ENCODE assay signal across 6 cellular contexts in the genomic region with DNA sequence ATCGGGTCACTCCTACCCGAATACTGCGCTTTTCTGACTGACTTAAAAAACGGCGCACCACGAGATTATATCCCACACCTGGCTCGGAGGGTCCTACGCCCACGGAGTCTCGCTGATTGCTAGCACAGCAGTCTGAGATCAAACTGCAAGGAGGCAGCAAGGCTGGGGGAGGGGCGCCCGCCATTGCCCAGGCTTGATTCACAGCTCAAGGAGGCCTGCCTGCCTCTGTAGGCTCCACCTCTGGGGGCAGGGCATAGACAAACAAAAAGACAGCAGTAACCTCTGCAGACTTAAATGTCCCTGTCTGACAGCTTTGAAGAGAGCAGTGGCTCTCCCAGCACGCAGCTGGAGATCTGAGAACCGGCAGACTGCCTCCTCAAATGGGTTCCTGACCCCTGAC. TPM values are rescaled to one million over a fixed set of nuclear protein-coding genes. Genes with fewer than 3 reads are reported as not detected.
"Had no signal": no experiment of that assay in that cellular context is flagged by ENCODE, and none has a peak within 500 bp of the region (broad histone marks: within the 10 kb centered on the region; RNA-seq: fewer than 3 reads in every experiment).

No MANE protein-coding gene starts in this region.

RNA-seq across cellular contexts. Expression of a gene that starts 28.5 kb away (rescaled TPM):
- total RNA-seq: subcutaneous adipose tissue, temporal lobe, thyroid gland, tibial nerve, transverse colon, vagina had no signal
